14 cellular contexts compared by ENCODE assay signal in the genomic region with DNA sequence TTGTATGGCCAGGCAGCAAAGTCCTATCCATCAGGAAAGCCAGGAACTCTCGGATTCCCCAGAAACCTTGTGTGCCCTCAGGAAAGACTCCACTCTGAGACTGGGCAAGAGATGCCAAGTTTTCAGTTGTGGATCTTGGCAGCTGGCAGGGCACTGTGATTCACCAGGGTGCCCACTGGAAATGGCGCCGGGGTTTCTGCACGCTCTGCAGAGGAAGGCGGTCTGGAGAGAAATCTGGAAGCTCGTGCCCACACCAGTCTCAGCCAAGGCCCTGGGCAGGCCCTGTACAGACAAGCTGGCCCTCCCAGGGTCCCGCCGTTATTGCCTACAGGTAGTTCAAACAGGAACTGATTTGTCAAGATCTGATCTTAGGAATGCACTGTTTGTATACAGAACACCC. TPM values are rescaled to one million over a fixed set of nuclear protein-coding genes. Genes with fewer than 3 reads are reported as not detected.
DNase-seq lines count a peak whose midpoint lies in the region; ATAC-seq and TF ChIP-seq lines count a peak whose summit lies in the region.
"Had no signal": no experiment of that assay in that cellular context is flagged by ENCODE, and none has a peak within 500 bp of the region (broad histone marks: within the 10 kb centered on the region; RNA-seq: fewer than 3 reads in every experiment).

No MANE protein-coding gene starts in this region.

- H3K27ac ChIP-seq in left ventricle myocardium inferior (replicated peaks): peak overlapping the region; percentile 97
- peak overlapping the region; percentile 99 for H3K27ac ChIP-seq in psoas muscle
- H3K27ac ChIP-seq: BLaER1 had no signal

- peaks cover 42% of the 10 kb centered on the region for H3K4me1 Mint-ChIP-seq in T-helper 17 cell

- intact Hi-C loops in left ventricle myocardium inferior (cut with micrococcal nuclease): no loop called here
- intact Hi-C loops in psoas muscle (cut with DNase I): loop anchor here (5.0 to 10.0 kb wide), 3 partner anchors 92 to 195 kb away; no protein-coding TSS in a partner anchor

- WGBS in psoas muscle, 3 donors: 20 to 27% (median 24%) methylated on average over 8 of the region's 8 CpGs

- H3K36me3 Mint-ChIP-seq in T-helper 17 cell (ENCODE audit: low read depth): peaks cover 10% of the 10 kb centered on the region
- H3K36me3 Mint-ChIP-seq: activated naive CD8-positive, alpha-beta T cell had no signal

- TF ChIP-seq CTCF in left ventricle myocardium inferior (IDR thresholded peaks at IDR 0.05; ENCODE audit: borderline replicate concordance) (no peak), psoas muscle (IDR thresholded peaks at IDR 0.05) (no peak)

- no peak overlapping the region for H3K4me3 Mint-ChIP-seq in T-helper 17 cell
- H3K4me3 Mint-ChIP-seq: activated naive CD8-positive, alpha-beta T cell; stimulated activated memory B cell treated with anti-CD40 and anti-IgM and Interleukin-4, amounts not matched to agents 10 μg/mL and 1 μg/mL and 100 μg/mL, for 72 hours had no signal

- no peak overlapping the region for H3K27ac Mint-ChIP-seq in T-helper 17 cell
- H3K27ac Mint-ChIP-seq: activated naive CD8-positive, alpha-beta T cell; stimulated activated memory B cell treated with anti-CD40 and anti-IgM and Interleukin-4, amounts not matched to agents 10 μg/mL and 1 μg/mL and 100 μg/mL, for 72 hours had no signal

- H3K4me1 ChIP-seq in left ventricle myocardium inferior: peaks cover 97% of the 10 kb centered on the region
- H3K4me1 ChIP-seq in psoas muscle: peaks cover 85% of the 10 kb centered on the region

- H3K4me3 ChIP-seq in left ventricle myocardium inferior: peak overlapping the region; percentile 99
- H3K4me3 ChIP-seq in psoas muscle: peak overlapping the region; percentile 95
- H3K4me3 ChIP-seq: BLaER1 had no signal

- DNase-seq in Daoy (ENCODE audit: low read depth): peak; percentile 33
- peak in 41 of 58 donors; percentile 18 to 81 (median 46) for DNase-seq in anterior cingulate cortex (lab: John Stamatoyannopoulos, UW)
- no peak for DNase-seq in left ventricle myocardium inferior
- peak; percentile 55 to 79 for DNase-seq in psoas muscle
- no peak for DNase-seq in T-helper 17 cell
- no peak for DNase-seq in NK-92 treated with Interleukin-12 subunit alpha and Interleukin-12 subunit beta, amount 100 ng/mL, for 24 hours (lab: John Stamatoyannopoulos, UW)
- no peak for DNase-seq in RKO (ENCODE audit: low spot score)
- DNase-seq: left colon, NCI-H1436 treated with DMSO at 0.1 percent for 48 hours had no signal

- H3K9me3 ChIP-seq in left ventricle myocardium inferior (replicated peaks) (no peaks in the 10 kb centered on the region), psoas muscle (no peaks in the 10 kb centered on the region), T-helper 17 cell (ENCODE audit: control insufficient read depth, low read length, poor library complexity, severe bottlenecking) (no peaks in the 10 kb centered on the region)
- H3K9me3 ChIP-seq: BLaER1 had no signal

- ATAC-seq in psoas muscle (peak; percentile 23 to 59 (median 46)), T-helper 17 cell (no peak), GM21390 (IDR thresholded peaks at IDR 0.05; ENCODE audit: unreplicated experiment) (no peak)
- ATAC-seq: left colon; stimulated activated memory B cell treated with anti-CD40 and anti-IgM and Interleukin-4, amounts not matched to agents 10 μg/mL and 1 μg/mL and 100 μg/mL, for 72 hours had no signal

- H3K36me3 ChIP-seq in left ventricle myocardium inferior (no peaks in the 10 kb centered on the region), psoas muscle (ENCODE audit: insufficient read depth in 1 of 2, low read depth in 1 of 2) (no peaks in the 10 kb centered on the region)

- no peaks in the 10 kb centered on the region for H3K27me3 ChIP-seq in left ventricle myocardium inferior (ENCODE audit: low read depth)
- no peaks in the 10 kb centered on the region for H3K27me3 ChIP-seq in psoas muscle (ENCODE audit: insufficient read depth in 3 of 3, low read length in 2 of 3)
- H3K27me3 ChIP-seq: BLaER1 had no signal

- no peaks in the 10 kb centered on the region for H3K27me3 Mint-ChIP-seq in T-helper 17 cell
- H3K27me3 Mint-ChIP-seq: activated naive CD8-positive, alpha-beta T cell; stimulated activated memory B cell treated with anti-CD40 and anti-IgM and Interleukin-4, amounts not matched to agents 10 μg/mL and 1 μg/mL and 100 μg/mL, for 72 hours had no signal

RNA-seq across cellular contexts. Expression of a gene that starts 4.9 kb away (rescaled TPM):
- total RNA-seq in Daoy (2014; rRNA removed; shearing (Covaris generic)): 87.0 and 101 TPM in 2 replicates
- total RNA-seq in left ventricle myocardium inferior (120 TPM), psoas muscle (100 to 1,000 TPM; 124 to 182 (median 159) TPM), T-helper 17 cell (100 to 1,000 TPM; 124 to 133 TPM)
- polyA plus RNA-seq in psoas muscle: 100 to 1,000 TPM; 103 to 123 (median 109) TPM

RNA-seq across cellular contexts. Expression of a gene that starts 26.0 kb away (rescaled TPM):
- 3.3 and 6.5 TPM in 2 replicates for total RNA-seq in Daoy (2014; rRNA removed; shearing (Covaris generic))
- 10.9 TPM for total RNA-seq in left ventricle myocardium inferior
- total RNA-seq in psoas muscle: 10 to 100 TPM in 1 of 4 donors, 1 to 10 TPM in 3; 5.9 to 11.2 (median 8.1) TPM
- polyA plus RNA-seq in psoas muscle: 10 to 100 TPM in 1 of 3 donors, 1 to 10 TPM in 2; 3.8 to 21.5 (median 9.7) TPM
- 1 to 10 TPM; 3.5 to 6.3 TPM for total RNA-seq in T-helper 17 cell

RNA-seq across cellular contexts. Expression of a gene that starts 38.3 kb away (rescaled TPM):
- 0.40 TPM in 1 of 2 replicates, not detected in the other for total RNA-seq in Daoy (2014; rRNA removed; shearing (Covaris generic))
- total RNA-seq in left ventricle myocardium inferior (0.30 TPM), psoas muscle (under 1 TPM; 0.13 to 0.54 (median 0.25) TPM), T-helper 17 cell (not detected)
- under 1 TPM in 2 of 3 donors, not detected in 1; 0.12 to 0.18 TPM for polyA plus RNA-seq in psoas muscle
- total RNA-seq: epithelial cell of proximal tubule had no signal

Comparison
In these comparisons a context has a peak if more than half of its experiments do, and no peak if none do; other contexts are left out.
1. DNase-seq: peak in Daoy (single experiment), anterior cingulate cortex (41 of 58) and psoas muscle (2 of 2); none in left ventricle myocardium inferior (single experiment), T-helper 17 cell (0 of 3), NK-92 treated with Interleukin-12 subunit alpha and Interleukin-12 subunit beta, amount 100 ng/mL, for 24 hours (single experiment) and RKO (single experiment).
2. ATAC-seq: peak in psoas muscle (4 of 4); none in T-helper 17 cell (single experiment) and GM21390 (single experiment).